ENCODE assay signal across 1 cellular context in genomic region chr5:38468202-38468656, GRCh38.
TF ChIP-seq lines count a peak whose summit lies in the region.

No MANE protein-coding gene starts in this region.

TF ChIP-seq in SK-N-SH, 30 proteins besides CTCF, POLR2A, EP300 and RAD21 (continued from another document):
- no peak for TF ChIP-seq USF1 (IDR thresholded peaks at IDR 0.05; ENCODE audit: borderline replicate concordance, low read depth)
- TF ChIP-seq USF2 (IDR thresholded peaks at IDR 0.05; ENCODE audit: borderline replicate concordance, low read depth, low read length): no peak
- no peak for TF ChIP-seq ELF1 (IDR thresholded peaks at IDR 0.05)
- no peak for TF ChIP-seq RCOR1 (IDR thresholded peaks at IDR 0.05; ENCODE audit: low read length)
- peak; percentile 88 for TF ChIP-seq JUND (IDR thresholded peaks at IDR 0.05)
- TF ChIP-seq YY1 (IDR thresholded peaks at IDR 0.05; ENCODE audit: low read depth): 0 out of 2 replicates have a peak, but pooled peaks have one; percentile 18
- TF ChIP-seq GABPA (IDR thresholded peaks at IDR 0.05; ENCODE audit: low read depth): no peak
- no peak for TF ChIP-seq ZBTB33 (IDR thresholded peaks at IDR 0.05; ENCODE audit: borderline replicate concordance, low read depth)
- no peak for TF ChIP-seq EZH2phosphoT487 (IDR thresholded peaks at IDR 0.05; ENCODE audit: borderline replicate concordance, low read depth)
- TF ChIP-seq PBX3 (IDR thresholded peaks at IDR 0.05): peak; percentile 85
- TF ChIP-seq MAX (IDR thresholded peaks at IDR 0.05; ENCODE audit: low read depth): peak; percentile 71
- peak; percentile 58; the same call in 1 of the 2 replicates for TF ChIP-seq POLR2AphosphoS5 (IDR thresholded peaks at IDR 0.05; ENCODE audit: low read depth, low read length)
- peak; percentile 91 for TF ChIP-seq FOSL2 (IDR thresholded peaks at IDR 0.05; ENCODE audit: borderline replicate concordance, low read depth)
- no peak for TF ChIP-seq IRF3 (IDR thresholded peaks at IDR 0.05; ENCODE audit: low read depth, low read length)
- peak; percentile 48; the same call in 1 of the 2 replicates for TF ChIP-seq RXRA (IDR thresholded peaks at IDR 0.05; ENCODE audit: borderline replicate concordance, low read depth)
- TF ChIP-seq RFX5 (IDR thresholded peaks at IDR 0.05; ENCODE audit: low read length): no peak
- TF ChIP-seq FOXJ3 (CRISPR knock-in tag; IDR thresholded peaks at IDR 0.05): no peak
- TF ChIP-seq TAF1 (IDR thresholded peaks at IDR 0.05; ENCODE audit: borderline replicate concordance, low read depth, low read length): no peak
- no peak for TF ChIP-seq NRF1 (IDR thresholded peaks at IDR 0.05; ENCODE audit: low read depth, low read length)
